In the genomic region with DNA sequence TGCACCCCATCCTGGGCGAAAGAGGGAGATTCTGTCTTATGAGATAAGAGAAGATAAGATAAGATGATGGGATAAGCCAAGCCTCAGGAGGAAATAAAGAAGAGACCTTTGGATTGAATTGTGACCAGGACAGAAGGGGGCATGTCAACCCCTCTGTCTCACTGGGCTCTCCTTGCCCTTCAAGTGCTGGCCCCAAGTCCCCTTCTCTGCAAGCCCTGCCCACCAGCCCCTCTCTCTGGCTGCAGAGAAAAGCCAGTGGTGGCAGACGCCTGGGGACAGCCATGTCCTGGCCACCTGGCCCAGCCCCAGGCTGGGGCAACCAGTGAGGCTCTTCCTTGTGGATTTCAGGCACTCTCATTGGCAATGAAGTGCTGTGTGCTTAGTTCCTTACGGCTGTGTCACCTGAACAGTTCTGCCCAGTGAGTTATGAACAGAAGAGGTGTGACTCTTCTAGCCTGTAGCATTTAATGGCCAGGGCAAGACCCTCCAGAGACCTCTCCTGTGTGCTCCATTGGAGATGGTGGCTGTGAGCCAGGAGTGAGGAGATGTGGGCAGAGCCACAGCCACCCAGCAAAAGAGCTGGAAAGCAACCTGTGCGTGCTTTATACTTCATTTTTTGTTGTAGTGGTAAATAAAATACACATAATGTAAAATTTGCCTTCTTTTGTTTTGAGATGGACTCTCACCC, we compare ENCODE assay signal across 1 cellular context.
TF ChIP-seq lines count a peak whose summit lies in the region.

No MANE protein-coding gene starts in this region.

TF ChIP-seq in IMR-90, 13 proteins besides CTCF, POLR2A, EP300 and RAD21 (continued from another document):
- TF ChIP-seq, protein P1, sequence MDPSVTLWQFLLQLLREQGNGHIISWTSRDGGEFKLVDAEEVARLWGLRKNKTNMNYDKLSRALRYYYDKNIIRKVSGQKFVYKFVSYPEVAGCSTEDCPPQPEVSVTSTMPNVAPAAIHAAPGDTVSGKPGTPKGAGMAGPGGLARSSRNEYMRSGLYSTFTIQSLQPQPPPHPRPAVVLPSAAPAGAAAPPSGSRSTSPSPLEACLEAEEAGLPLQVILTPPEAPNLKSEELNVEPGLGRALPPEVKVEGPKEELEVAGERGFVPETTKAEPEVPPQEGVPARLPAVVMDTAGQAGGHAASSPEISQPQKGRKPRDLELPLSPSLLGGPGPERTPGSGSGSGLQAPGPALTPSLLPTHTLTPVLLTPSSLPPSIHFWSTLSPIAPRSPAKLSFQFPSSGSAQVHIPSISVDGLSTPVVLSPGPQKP (IDR thresholded peaks at IDR 0.05; ENCODE audit: borderline replicate concordance, low read depth, low read length) = no peak
- TF ChIP-seq NFE2L2 (IDR thresholded peaks at IDR 0.05; ENCODE audit: low read depth, low read length) (no peak), RCOR1 (IDR thresholded peaks at IDR 0.05; ENCODE audit: insufficient replicate concordance, low read length) (no peak), MAFK (IDR thresholded peaks at IDR 0.05; ENCODE audit: low read depth, low read length) (no peak), CEBPB (IDR thresholded peaks at IDR 0.05; ENCODE audit: low read depth, low read length) (no peak), SMC3 (IDR thresholded peaks at IDR 0.05; ENCODE audit: low read depth, low read length) (no peak)
